8 cellular contexts compared by ENCODE assay signal in the genomic region with DNA sequence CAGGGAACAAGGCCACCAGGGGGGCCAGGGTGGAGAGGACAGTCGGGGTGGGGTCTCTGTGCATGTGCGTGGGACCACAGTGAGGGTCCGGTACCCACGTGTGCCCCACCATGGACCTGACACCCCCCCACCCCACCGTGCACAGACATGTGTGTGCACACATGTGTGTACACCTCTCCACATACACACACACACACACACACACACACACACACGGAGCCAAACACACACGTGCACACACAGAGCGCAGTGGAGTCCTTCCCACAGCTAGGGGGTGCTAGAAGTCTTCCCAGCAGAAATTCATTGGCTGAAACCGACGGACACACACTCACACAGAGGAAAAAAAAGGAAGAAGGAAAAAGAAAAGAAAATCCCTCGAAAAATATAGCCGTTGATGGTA. TPM values are rescaled to one million over a fixed set of nuclear protein-coding genes. Genes with fewer than 3 reads are reported as not detected.
DNase-seq lines count a peak whose midpoint lies in the region; ATAC-seq and TF ChIP-seq lines count a peak whose summit lies in the region.

No MANE protein-coding gene starts in this region.

- H2BK5ac ChIP-seq in H9 (ENCODE audit: insufficient read length, low read length), result no peak overlapping the region

- H2AFZ ChIP-seq in H9 (ENCODE audit: low read length), result no peak overlapping the region

- no peak overlapping the region for H3K18ac ChIP-seq in H9 (ENCODE audit: insufficient read length, low read depth, low read length)

- intact Hi-C loops in dorsolateral prefrontal cortex (cut with DNase I), result loop anchor here (5.0 to 10.0 kb wide), 3 partner anchors 268 to 788 kb away; no protein-coding TSS in a partner anchor
- intact Hi-C loops in lower lobe of right lung (cut with DNase I), result no loop called here

- no peak overlapping the region for H4K8ac ChIP-seq in H9 (replicated peaks; ENCODE audit: insufficient read length, low read depth, low read length)

- H3K4me1 ChIP-seq in H9 (ENCODE audit: insufficient read depth, low read length) (no peaks in the 10 kb centered on the region), lower lobe of right lung (no peaks in the 10 kb centered on the region), thoracic aorta (ENCODE audit: control insufficient read depth in 1 of 2, low read depth in 2 of 2) (no peaks in the 10 kb centered on the region)

- H3K4me3 Mint-ChIP-seq in H9, result no peak overlapping the region

- no CpG with 5 or more reads among the region's 12 CpGs for WGBS in H9 (ENCODE audit: extremely low coverage, insufficient read length, low lambda C conversion rate)

- H3K4me1 Mint-ChIP-seq in H9, result peaks cover 7 to 21% of the 10 kb centered on the region in 2 experiments

- no peaks in the 10 kb centered on the region for H3K79me1 ChIP-seq in H9 (ENCODE audit: insufficient read depth, low read depth, low read length, poor library complexity, severe bottlenecking)

- no peak overlapping the region for H3K27ac Mint-ChIP-seq in H9

- no peaks in the 10 kb centered on the region for H3K23me2 ChIP-seq in H9 (ENCODE audit: insufficient read length, low read depth, low read length, poor library complexity, severe bottlenecking)

- no peaks in the 10 kb centered on the region for H4K20me1 ChIP-seq in H9 (ENCODE audit: control insufficient read depth, insufficient read depth, insufficient read length)

- H4K91ac ChIP-seq in H9 (ENCODE audit: insufficient read length, low read depth, low read length), result no peak overlapping the region

- peak; percentile 67 to 73 for ATAC-seq in lower lobe of right lung
- no peak for ATAC-seq in thoracic aorta (ENCODE audit: insufficient number of reproducible peaks, low FRiP score, low read depth)
- ATAC-seq in HG03045 (IDR thresholded peaks at IDR 0.05; ENCODE audit: unreplicated experiment), result no peak

- H3K14ac ChIP-seq in H9 (ENCODE audit: insufficient read depth, low read length), result no peak overlapping the region

- peak; percentile 71 for DNase-seq in COLO668 (lab: John Stamatoyannopoulos, UW; ENCODE audit: unreplicated experiment)
- DNase-seq in H9, result peak; percentile 77
- peak; percentile 49 for DNase-seq in NCI-H2196 treated with DMSO at 0.1 percent for 48 hours (lab: John Stamatoyannopoulos, UW; ENCODE audit: unreplicated experiment)
- DNase-seq in dorsolateral prefrontal cortex, result peak in 1 of 10 donors; percentile 56
- no peak for DNase-seq in lower lobe of right lung
- no peak for DNase-seq in thoracic aorta (ENCODE audit: low spot score)

- no peak overlapping the region for H2BK12ac ChIP-seq in H9 (ENCODE audit: insufficient read length, low read depth, low read length)

- no peak overlapping the region for H3T11ph ChIP-seq in H9 (ENCODE audit: low read length)

- H2BK15ac ChIP-seq in H9 (ENCODE audit: low read depth, low read length), result no peak overlapping the region

- H4K5ac ChIP-seq in H9 (ENCODE audit: insufficient read length, low read depth, low read length), result no peak overlapping the region

- no peak overlapping the region for H2BK120ac ChIP-seq in H9 (ENCODE audit: low read depth, low read length, poor library complexity, severe bottlenecking)

- no peak overlapping the region for H3K56ac ChIP-seq in H9 (ENCODE audit: insufficient read length, low read depth, low read length)

- H3K27me3 ChIP-seq in H9 (ENCODE audit: insufficient read depth, low read length) (no peaks in the 10 kb centered on the region), dorsolateral prefrontal cortex (no peaks in the 10 kb centered on the region), lower lobe of right lung (ENCODE audit: low read depth) (no peaks in the 10 kb centered on the region), thoracic aorta (replicated peaks; ENCODE audit: insufficient read depth) (no peaks in the 10 kb centered on the region)

- TF ChIP-seq CTCF in H9 (conservative IDR thresholded peaks at IDR 0.05) (peak; percentile 75), VCaP (conservative IDR thresholded peaks at IDR 0.05) (peak; percentile 95), dorsolateral prefrontal cortex (IDR thresholded peaks at IDR 0.05 in 54 of 56, conservative IDR thresholded peaks at IDR 0.05 in 2 of 56; ENCODE audit: low read depth in 1 of 56, partially characterized antibody in 56 of 56) (peak in 54 of 56 donors; percentile 31 to 72 (median 60)), lower lobe of right lung (IDR thresholded peaks at IDR 0.05) (peak; percentile 51), thoracic aorta (IDR thresholded peaks at IDR 0.05) (peak; percentile 73)

- H3K36me3 Mint-ChIP-seq in H9 (ENCODE audit: insufficient read depth in 1 of 3, low read depth in 3 of 3), result no peaks in the 10 kb centered on the region

- no peaks in the 10 kb centered on the region for H3K27me3 Mint-ChIP-seq in H9 (ENCODE audit: low read depth)

- H3K36me3 ChIP-seq in lower lobe of right lung (no peaks in the 10 kb centered on the region), thoracic aorta (no peaks in the 10 kb centered on the region)

- no peaks in the 10 kb centered on the region for H3K9me3 Mint-ChIP-seq in H9

- H3K4ac ChIP-seq in H9 (ENCODE audit: low read depth, low read length), result no peak overlapping the region

- no peak overlapping the region for H2BK20ac ChIP-seq in H9 (ENCODE audit: low read depth, low read length, poor library complexity, severe bottlenecking)

- H3K79me2 ChIP-seq in H9 (ENCODE audit: insufficient read depth, low read length), result no peaks in the 10 kb centered on the region

- no peaks in the 10 kb centered on the region for H3K9me3 ChIP-seq in H9 (ENCODE audit: control insufficient read depth, low read depth, low read length)
- H3K9me3 ChIP-seq in lower lobe of right lung, result no peaks in the 10 kb centered on the region
- no peaks in the 10 kb centered on the region for H3K9me3 ChIP-seq in thoracic aorta

- no peak overlapping the region for H3K9ac ChIP-seq in H9 (ENCODE audit: extremely low read depth, insufficient read length, low read length)

- H2AK5ac ChIP-seq in H9 (ENCODE audit: insufficient read length, low read length), result no peak overlapping the region

- H3K27ac ChIP-seq in H9 (ENCODE audit: insufficient read length, low read depth, low read length), result no peak overlapping the region
- H3K27ac ChIP-seq in VCaP, result no peak overlapping the region; the same call in 1 of the 2 replicates
- H3K27ac ChIP-seq in dorsolateral prefrontal cortex, result no peak overlapping the region
- H3K27ac ChIP-seq in lower lobe of right lung, result no peak overlapping the region
- no peak overlapping the region for H3K27ac ChIP-seq in thoracic aorta

- H3K4me3 ChIP-seq in dorsolateral prefrontal cortex (peak overlapping the region in 2 of 59 donors; percentile 21 to 35), lower lobe of right lung (no peak overlapping the region), thoracic aorta (no peak overlapping the region)

- H3K4me2 ChIP-seq in H9 (ENCODE audit: insufficient read depth, insufficient read length, low read length), result no peak overlapping the region

- H3K23ac ChIP-seq in H9 (ENCODE audit: insufficient read length, low read depth, low read length), result no peak overlapping the region

RNA-seq across cellular contexts. Expression of a gene that starts 42.8 kb away (rescaled TPM):
- total RNA-seq in H9 (2021), result 60.2 and 63.1 TPM in 2 replicates
- 100 to 1,000 TPM in 12 of 120 experiments, 10 to 100 TPM in 108; 45.2 to 162 (median 67.4) TPM for total RNA-seq in dorsolateral prefrontal cortex
- total RNA-seq in lower lobe of right lung, result 41.6 TPM
- total RNA-seq in thoracic aorta, result 10 to 100 TPM; 27.6 to 48.8 TPM

Comparison
In these comparisons a context has a peak if more than half of its experiments do, and no peak if none do; other contexts are left out.
1. DNase-seq: peak in COLO668 (single experiment), H9 (single experiment) and NCI-H2196 treated with DMSO at 0.1 percent for 48 hours (single experiment); none in lower lobe of right lung (single experiment) and thoracic aorta (single experiment).
2. ATAC-seq: peak in lower lobe of right lung (2 of 2); none in thoracic aorta (single experiment) and HG03045 (single experiment).
3. Peak in every context shown above with its lines, with median percentiles within 50 percentile points of each other: CTCF ChIP-seq.